ENCODE assay signal across 21 cellular contexts in the genomic region with DNA sequence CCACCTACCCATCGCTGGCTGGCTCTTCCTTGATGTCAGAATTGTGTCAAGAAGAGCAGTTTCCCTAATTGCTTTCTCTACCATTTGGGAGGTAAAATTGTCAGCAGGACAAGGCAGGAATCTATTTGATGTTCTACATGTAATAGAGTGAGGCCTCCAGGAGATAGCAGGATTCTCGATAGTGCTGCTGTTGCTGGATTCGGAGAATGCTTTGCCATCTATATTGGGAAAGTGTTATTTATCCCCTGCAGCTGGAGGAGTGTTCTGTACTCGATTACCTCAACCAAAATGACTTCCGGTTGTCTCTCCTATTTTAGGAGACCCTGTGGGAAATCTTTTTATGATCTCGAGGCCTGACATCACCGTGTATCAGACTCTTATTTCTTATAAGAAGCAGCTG.
DNase-seq lines count a peak whose midpoint lies in the region; ATAC-seq, FAIRE-seq and TF ChIP-seq lines count a peak whose summit lies in the region.
"Had no signal": no experiment of that assay in that cellular context is flagged by ENCODE, and none has a peak within 500 bp of the region (broad histone marks: within the 10 kb centered on the region; RNA-seq: fewer than 3 reads in every experiment).

No MANE protein-coding gene starts in this region.

- H3K4me1 ChIP-seq in BLaER1, result peaks cover 20% of the 10 kb centered on the region
- H3K4me1 ChIP-seq in small intestine (ENCODE audit: control insufficient read depth in 2 of 2, insufficient read depth in 1 of 2, low read depth in 1 of 2, low read length in 1 of 2), result no peaks in the 10 kb centered on the region
- H3K4me1 ChIP-seq: A549, BE2C, Peyer's patch had no signal

- no peaks in the 10 kb centered on the region for H3K36me3 Mint-ChIP-seq in HFFc6 (ENCODE audit: low read depth)
- H3K36me3 Mint-ChIP-seq in activated T-cell treated with anti-CD3 and anti-CD28 coated beads, Interleukin-2, amount 50 U/mL, for 72 hours (ENCODE audit: insufficient read depth in 2 of 2), result no peaks in the 10 kb centered on the region
- H3K36me3 Mint-ChIP-seq: CD4-positive, alpha-beta memory T cell had no signal

- no peak for DNase-seq in HFFc6
- peak; percentile 39 for DNase-seq in RPMI8226
- peak; percentile 27 for DNase-seq in putamen (ENCODE audit: low spot score)
- DNase-seq in activated T-cell treated with anti-CD3 and anti-CD28 coated beads, Interleukin-2, amount 50 U/mL, for 72 hours, result no peak
- DNase-seq in small intestine, result no peak
- DNase-seq: BE2C; CD4-positive, alpha-beta memory T cell; GDM1; GM23248; H9; NCI-H1694; NCI-H2081; NCI-H2171; NCI-H345; NCI-H524; NCI-H774; Peyer's patch had no signal

- H3K36me3 ChIP-seq in BLaER1 (no peaks in the 10 kb centered on the region), small intestine (ENCODE audit: control insufficient read depth in 2 of 2, insufficient read depth in 2 of 2, low read length in 2 of 2) (no peaks in the 10 kb centered on the region)
- H3K36me3 ChIP-seq: BE2C, Peyer's patch had no signal

- H3K4me2 ChIP-seq in BLaER1, result peak overlapping the region; percentile 63
- H3K4me2 ChIP-seq: A549 had no signal

- peaks cover 4% of the 10 kb centered on the region for H3K9me3 Mint-ChIP-seq in HFFc6
- no peaks in the 10 kb centered on the region for H3K9me3 Mint-ChIP-seq in activated T-cell treated with anti-CD3 and anti-CD28 coated beads, Interleukin-2, amount 50 U/mL, for 72 hours
- H3K9me3 Mint-ChIP-seq: H9 had no signal

- H3K9me3 ChIP-seq in BLaER1, result no peaks in the 10 kb centered on the region
- H3K9me3 ChIP-seq in small intestine (ENCODE audit: control insufficient read depth, low read depth), result no peaks in the 10 kb centered on the region
- H3K9me3 ChIP-seq: A549, BE2C, Peyer's patch had no signal

- H3K9ac ChIP-seq in BLaER1, result no peak overlapping the region
- H3K9ac ChIP-seq: GM23248 had no signal

- no peaks in the 10 kb centered on the region; the same call in 1 of the 2 replicates for H3K4me1 Mint-ChIP-seq in HFFc6 (ENCODE audit: low read depth)
- H3K4me1 Mint-ChIP-seq in activated T-cell treated with anti-CD3 and anti-CD28 coated beads, Interleukin-2, amount 50 U/mL, for 72 hours (ENCODE audit: low read depth), result no peaks in the 10 kb centered on the region

- H3K4me3 ChIP-seq in BLaER1 (no peak overlapping the region), small intestine (ENCODE audit: low read depth in 1 of 2, low read length in 2 of 2) (no peak overlapping the region)
- H3K4me3 ChIP-seq: A549, GM23248, Peyer's patch had no signal

- ATAC-seq in activated T-cell treated with anti-CD3 and anti-CD28 coated beads, Interleukin-2, amount 50 U/mL, for 72 hours (replicated peaks in 1 of 2), result no peak
- ATAC-seq in HG03135 (IDR thresholded peaks at IDR 0.05; ENCODE audit: unreplicated experiment), result no peak
- ATAC-seq: A549 had no signal

- no peak overlapping the region for H3K27ac ChIP-seq in BLaER1
- H3K27ac ChIP-seq in small intestine (ENCODE audit: low read depth in 1 of 2, low read length in 1 of 2), result no peak overlapping the region
- H3K27ac ChIP-seq: A549, GM23248, Peyer's patch had no signal

- H3K27me3 ChIP-seq in BLaER1 (no peaks in the 10 kb centered on the region), small intestine (ENCODE audit: control insufficient read depth in 2 of 2, insufficient read depth in 2 of 2, low read length in 2 of 2) (no peaks in the 10 kb centered on the region)
- H3K27me3 ChIP-seq: BE2C, Peyer's patch had no signal

- no peaks in the 10 kb centered on the region; the same call in 1 of the 2 replicates for H3K27me3 Mint-ChIP-seq in HFFc6 (ENCODE audit: insufficient read depth)
- H3K27me3 Mint-ChIP-seq in activated T-cell treated with anti-CD3 and anti-CD28 coated beads, Interleukin-2, amount 50 U/mL, for 72 hours (ENCODE audit: low read depth), result peaks cover 38% of the 10 kb centered on the region

- TF ChIP-seq CTCF in HFFc6 (IDR thresholded peaks at IDR 0.05), result no peak

- H3K4me3 Mint-ChIP-seq in HFFc6, result peak overlapping the region; percentile 52; the same call in 1 of the 2 replicates
- H3K4me3 Mint-ChIP-seq in activated T-cell treated with anti-CD3 and anti-CD28 coated beads, Interleukin-2, amount 50 U/mL, for 72 hours, result no peak overlapping the region
- H3K4me3 Mint-ChIP-seq: H9 had no signal

- 82 to 86% (median 84%) methylated on average over 7 of the region's 7 CpGs for WGBS in small intestine, 3 donors

- H4K20me1 ChIP-seq in BLaER1, result no peaks in the 10 kb centered on the region

- no peak overlapping the region for H3K27ac Mint-ChIP-seq in HFFc6
- no peak overlapping the region for H3K27ac Mint-ChIP-seq in activated T-cell treated with anti-CD3 and anti-CD28 coated beads, Interleukin-2, amount 50 U/mL, for 72 hours
- H3K27ac Mint-ChIP-seq: CD4-positive, alpha-beta memory T cell; H9 had no signal

- no peak for FAIRE-seq in small intestine (lab: Jason Lieb, UNC)
- FAIRE-seq: A549, GM18507 had no signal

Comparison
In these comparisons a context has a peak if more than half of its experiments do, and no peak if none do; other contexts are left out.
1. DNase-seq: peak in RPMI8226 (single experiment) and putamen (single experiment); none in HFFc6 (single experiment), activated T-cell treated with anti-CD3 and anti-CD28 coated beads, Interleukin-2, amount 50 U/mL, for 72 hours (0 of 2) and small intestine (single experiment).